Comparison of ENCODE assay signal across 1 cellular context in genomic region chr9:6565312-6565711, GRCh38.
TF ChIP-seq lines count a peak whose summit lies in the region.

No MANE protein-coding gene starts in this region.

TF ChIP-seq in HCT116, 20 proteins besides CTCF, POLR2A, EP300 and RAD21 (continued from another document):
- TF ChIP-seq SP1 (IDR thresholded peaks at IDR 0.05; ENCODE audit: low read depth) (no peak), POLR2AphosphoS5 (IDR thresholded peaks at IDR 0.05; ENCODE audit: low read depth, low read length) (no peak), ZFX (IDR thresholded peaks at IDR 0.05) (no peak), EZH2phosphoT487 (IDR thresholded peaks at IDR 0.05; ENCODE audit: borderline replicate concordance) (no peak), REST (IDR thresholded peaks at IDR 0.05; ENCODE audit: low read depth) (no peak), TCF7L2 (IDR thresholded peaks at IDR 0.05; ENCODE audit: borderline replicate concordance, extremely low read depth, insufficient read depth, insufficient read length) (no peak), ZNF274 (IDR thresholded peaks at IDR 0.05; ENCODE audit: low read depth, low read length) (no peak)
TF ChIP-seq in HCT116: peak in this region for 0.
